In the genomic region with DNA sequence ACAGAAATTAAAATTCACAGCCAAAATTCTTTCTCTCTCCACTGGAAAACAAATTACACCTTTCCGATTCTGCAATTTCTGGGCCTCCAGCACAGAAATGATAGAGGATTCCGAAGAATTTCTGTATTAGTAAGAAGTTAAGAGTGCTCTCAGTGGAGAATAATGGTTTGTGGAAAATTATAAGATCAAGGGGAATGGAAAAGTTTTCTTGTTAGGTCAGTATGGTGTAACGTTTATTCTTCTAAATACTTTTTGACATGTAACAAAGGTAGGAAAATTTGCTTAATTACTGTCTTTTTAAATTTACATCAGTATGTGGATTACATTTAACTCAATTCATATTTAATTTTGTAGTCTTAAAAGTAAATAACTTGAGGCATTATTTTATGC, we compare ENCODE assay signal across 23 cellular contexts.
DNase-seq lines count a peak whose midpoint lies in the region; ATAC-seq and TF ChIP-seq lines count a peak whose summit lies in the region.
"Had no signal": no experiment of that assay in that cellular context is flagged by ENCODE, and none has a peak within 500 bp of the region (broad histone marks: within the 10 kb centered on the region; RNA-seq: fewer than 3 reads in every experiment).

No MANE protein-coding gene starts in this region.

- CTCF ChIA-PET in activated CD4-positive, alpha-beta T cell treated with anti-CD3 and anti-CD28 coated beads for 36 hours (lab: Charles Lee) = interaction anchor here (1.4 kb wide), 1 partner anchor 10 kb away, joined by 3 read pairs; no protein-coding TSS in a partner anchor

- no peak for DNase-seq in activated CD4-positive, alpha-beta T cell treated with anti-CD3 and anti-CD28 coated beads for 36 hours
- DNase-seq in activated CD4-positive, alpha-beta T cell treated with anti-CD3 and anti-CD28 coated beads for 48 hours = no peak
- peak; percentile 7 for DNase-seq in DMS114 treated with DMSO at 0.1 percent for 48 hours (lab: John Stamatoyannopoulos, UW; ENCODE audit: unreplicated experiment)
- DNase-seq in activated T-helper 1 cell treated with anti-CD3 and anti-CD28 coated beads, Interleukin-12 subunit alpha, Interleukin-12 subunit beta, Interleukin-2, Interleukin-4 antibody, amounts not matched to agents 30 ng/mL and 10 ng/mL and 1 ng/mL, durations not matched to agents 14 hours and 24 hours and 36 hours (ENCODE audit: low spot score) = no peak
- DNase-seq in T-helper 2 cell treated with Interferon-gamma antibody and Interleukin-4, amounts not matched to agents 5 μg/mL and 100 μg/mL, for 36 hours (ENCODE audit: low spot score) = no peak
- DNase-seq in NCI-H69 (lab: John Stamatoyannopoulos, UW) = no peak
- DNase-seq: activated CD4-positive, alpha-beta T cell treated with anti-CD3 and anti-CD28 coated beads for 1 hour; BE2C; brain microvascular endothelial cell; DND-41; effector CD4-positive, alpha-beta T cell; heart left ventricle; IMR-90; mesenchymal stem cell; NCI-H2081 treated with DMSO at 0.1 percent for 48 hours; NK-92 treated with Interleukin-12 subunit alpha and Interleukin-12 subunit beta, amount 100 ng/mL, for 24 hours; occipital lobe; SHP77 treated with DMSO at 0.1 percent for 48 hours had no signal

- no peak overlapping the region for H3K27ac ChIP-seq in neural cell (ENCODE audit: low read length)
- H3K27ac ChIP-seq: brain microvascular endothelial cell, heart left ventricle, skin epidermis had no signal

- ATAC-seq in activated CD4-positive, alpha-beta T cell treated with anti-CD3 and anti-CD28 coated beads for 36 hours = no peak
- no peak for ATAC-seq in GM19395 (IDR thresholded peaks at IDR 0.05; ENCODE audit: unreplicated experiment)
- ATAC-seq: heart left ventricle had no signal

- no peaks in the 10 kb centered on the region for H3F3A ChIP-seq in neural cell (ENCODE audit: insufficient read depth, low read length, poor library complexity, severe bottlenecking)

- H3K9me3 ChIP-seq in neural cell (ENCODE audit: low read length) = no peaks in the 10 kb centered on the region
- H3K9me3 ChIP-seq: BE2C, HAP-1 had no signal

- H3K36me3 ChIP-seq in neural cell (ENCODE audit: insufficient read depth, low read length) = no peaks in the 10 kb centered on the region
- H3K36me3 ChIP-seq: BE2C, brain microvascular endothelial cell, HAP-1, heart left ventricle had no signal

- H3K4me3 Mint-ChIP-seq in activated CD4-positive, alpha-beta T cell treated with anti-CD3 and anti-CD28 coated beads for 36 hours = peak overlapping the region; percentile 16
- H3K4me3 Mint-ChIP-seq in activated T-helper 1 cell treated with anti-CD3 and anti-CD28 coated beads, Interleukin-12 subunit alpha, Interleukin-12 subunit beta, Interleukin-2, Interleukin-4 antibody, amounts not matched to agents 30 ng/mL and 10 ng/mL and 1 ng/mL, durations not matched to agents 14 hours and 24 hours and 36 hours = peak overlapping the region; percentile 31
- no peak overlapping the region for H3K4me3 Mint-ChIP-seq in T-helper 2 cell treated with Interferon-gamma antibody and Interleukin-4, amounts not matched to agents 5 μg/mL and 100 μg/mL, for 36 hours

- H3K9me2 ChIP-seq in neural cell (ENCODE audit: insufficient read depth, low read length) = no peaks in the 10 kb centered on the region

- H3K4me1 Mint-ChIP-seq in activated CD4-positive, alpha-beta T cell treated with anti-CD3 and anti-CD28 coated beads for 36 hours = peaks cover 23% of the 10 kb centered on the region
- H3K4me1 Mint-ChIP-seq in activated T-helper 1 cell treated with anti-CD3 and anti-CD28 coated beads, Interleukin-12 subunit alpha, Interleukin-12 subunit beta, Interleukin-2, Interleukin-4 antibody, amounts not matched to agents 30 ng/mL and 10 ng/mL and 1 ng/mL, durations not matched to agents 14 hours and 24 hours and 36 hours (ENCODE audit: low read depth) = peaks cover 46% of the 10 kb centered on the region
- peaks cover 32% of the 10 kb centered on the region for H3K4me1 Mint-ChIP-seq in T-helper 2 cell treated with Interferon-gamma antibody and Interleukin-4, amounts not matched to agents 5 μg/mL and 100 μg/mL, for 36 hours (ENCODE audit: low read depth)

- H3K27me3 Mint-ChIP-seq in activated CD4-positive, alpha-beta T cell treated with anti-CD3 and anti-CD28 coated beads for 36 hours = peaks cover 57% of the 10 kb centered on the region
- peaks cover 69% of the 10 kb centered on the region for H3K27me3 Mint-ChIP-seq in activated T-helper 1 cell treated with anti-CD3 and anti-CD28 coated beads, Interleukin-12 subunit alpha, Interleukin-12 subunit beta, Interleukin-2, Interleukin-4 antibody, amounts not matched to agents 30 ng/mL and 10 ng/mL and 1 ng/mL, durations not matched to agents 14 hours and 24 hours and 36 hours (ENCODE audit: insufficient read depth)
- peaks cover 68% of the 10 kb centered on the region for H3K27me3 Mint-ChIP-seq in T-helper 2 cell treated with Interferon-gamma antibody and Interleukin-4, amounts not matched to agents 5 μg/mL and 100 μg/mL, for 36 hours (ENCODE audit: low read depth)

- peaks cover 3% of the 10 kb centered on the region for H3K36me3 Mint-ChIP-seq in activated CD4-positive, alpha-beta T cell treated with anti-CD3 and anti-CD28 coated beads for 36 hours (ENCODE audit: low read depth)
- H3K36me3 Mint-ChIP-seq in activated T-helper 1 cell treated with anti-CD3 and anti-CD28 coated beads, Interleukin-12 subunit alpha, Interleukin-12 subunit beta, Interleukin-2, Interleukin-4 antibody, amounts not matched to agents 30 ng/mL and 10 ng/mL and 1 ng/mL, durations not matched to agents 14 hours and 24 hours and 36 hours (ENCODE audit: low read depth) = peaks cover 6% of the 10 kb centered on the region
- H3K36me3 Mint-ChIP-seq in T-helper 2 cell treated with Interferon-gamma antibody and Interleukin-4, amounts not matched to agents 5 μg/mL and 100 μg/mL, for 36 hours (ENCODE audit: low read depth) = peaks cover 7% of the 10 kb centered on the region

- peaks cover 5% of the 10 kb centered on the region for H3K9me3 Mint-ChIP-seq in activated CD4-positive, alpha-beta T cell treated with anti-CD3 and anti-CD28 coated beads for 36 hours (ENCODE audit: low read depth)
- H3K9me3 Mint-ChIP-seq in activated T-helper 1 cell treated with anti-CD3 and anti-CD28 coated beads, Interleukin-12 subunit alpha, Interleukin-12 subunit beta, Interleukin-2, Interleukin-4 antibody, amounts not matched to agents 30 ng/mL and 10 ng/mL and 1 ng/mL, durations not matched to agents 14 hours and 24 hours and 36 hours = peaks cover 10% of the 10 kb centered on the region
- H3K9me3 Mint-ChIP-seq in T-helper 2 cell treated with Interferon-gamma antibody and Interleukin-4, amounts not matched to agents 5 μg/mL and 100 μg/mL, for 36 hours = no peaks in the 10 kb centered on the region
- H3K9me3 Mint-ChIP-seq: activated T-helper 2 cell treated with anti-CD3 and anti-CD28 coated beads, Interferon-gamma antibody, Interleukin-2, Interleukin-4, amounts not matched to agents 10 μg/mL and 5 μg/mL and 100 μg/mL, durations not matched to agents 14 hours and 24 hours and 36 hours had no signal

- no peak overlapping the region for H3K9ac ChIP-seq in neural cell (ENCODE audit: low read length)

- H4K20me1 ChIP-seq in neural cell (ENCODE audit: insufficient read depth) = no peaks in the 10 kb centered on the region

- intact Hi-C loops in activated CD4-positive, alpha-beta T cell treated with anti-CD3 and anti-CD28 coated beads for 36 hours (cut with DNase I, micrococcal nuclease) = loop anchor here (5.0 kb wide), 1 partner anchor 1234 kb away; a partner anchor contains a TSS
- intact Hi-C loops in activated T-helper 1 cell treated with anti-CD3 and anti-CD28 coated beads, Interleukin-12 subunit alpha, Interleukin-12 subunit beta, Interleukin-2, Interleukin-4 antibody, amounts not matched to agents 30 ng/mL and 10 ng/mL and 1 ng/mL, durations not matched to agents 14 hours and 24 hours and 36 hours (cut with micrococcal nuclease) = loop anchor here (2.0 to 10.0 kb wide), 11 partner anchors 61 to 1874 kb away; a partner anchor contains a TSS

- H3K27ac Mint-ChIP-seq in activated CD4-positive, alpha-beta T cell treated with anti-CD3 and anti-CD28 coated beads for 36 hours = no peak overlapping the region
- H3K27ac Mint-ChIP-seq in activated T-helper 1 cell treated with anti-CD3 and anti-CD28 coated beads, Interleukin-12 subunit alpha, Interleukin-12 subunit beta, Interleukin-2, Interleukin-4 antibody, amounts not matched to agents 30 ng/mL and 10 ng/mL and 1 ng/mL, durations not matched to agents 14 hours and 24 hours and 36 hours = no peak overlapping the region
- no peak overlapping the region for H3K27ac Mint-ChIP-seq in T-helper 2 cell treated with Interferon-gamma antibody and Interleukin-4, amounts not matched to agents 5 μg/mL and 100 μg/mL, for 36 hours
- H3K27ac Mint-ChIP-seq: activated T-helper 2 cell treated with anti-CD3 and anti-CD28 coated beads, Interferon-gamma antibody, Interleukin-2, Interleukin-4, amounts not matched to agents 10 μg/mL and 5 μg/mL and 100 μg/mL, durations not matched to agents 14 hours and 24 hours and 36 hours had no signal

- H3K27me3 ChIP-seq in neural cell (ENCODE audit: insufficient read depth, low read depth, low read length) = peaks cover 100% of the 10 kb centered on the region

- TF ChIP-seq EP300 in neural cell (conservative IDR thresholded peaks at IDR 0.05; ENCODE audit: poor library complexity, severe bottlenecking) = no peak

- no peak overlapping the region for H3K4me3 ChIP-seq in neural cell (ENCODE audit: low read length)
- H3K4me3 ChIP-seq: HAP-1, heart left ventricle, skin epidermis had no signal

- no peaks in the 10 kb centered on the region for H3K79me2 ChIP-seq in neural cell (replicated peaks; ENCODE audit: insufficient read depth, low read length)

- H2AFZ ChIP-seq in neural cell (ENCODE audit: low read depth, low read length) = no peak overlapping the region

- TF ChIP-seq CTCF in neural cell (IDR thresholded peaks at IDR 0.05; ENCODE audit: poor library complexity, severe bottlenecking) = no peak

- POLR2A ChIA-PET in activated CD4-positive, alpha-beta T cell treated with anti-CD3 and anti-CD28 coated beads for 36 hours (lab: Charles Lee) = no interaction called here

- no peak overlapping the region for H3K4me2 ChIP-seq in neural cell (ENCODE audit: low read length)

- TF ChIP-seq RAD21 in neural cell (conservative IDR thresholded peaks at IDR 0.05) = no peak

TF ChIP-seq in neural cell, 6 proteins besides CTCF, POLR2A, EP300 and RAD21:
- TF ChIP-seq TAF1 (IDR thresholded peaks at IDR 0.05; ENCODE audit: low read depth) (no peak), POLR2AphosphoS5 (IDR thresholded peaks at IDR 0.05) (peak; percentile 25)
